In the genomic region with DNA sequence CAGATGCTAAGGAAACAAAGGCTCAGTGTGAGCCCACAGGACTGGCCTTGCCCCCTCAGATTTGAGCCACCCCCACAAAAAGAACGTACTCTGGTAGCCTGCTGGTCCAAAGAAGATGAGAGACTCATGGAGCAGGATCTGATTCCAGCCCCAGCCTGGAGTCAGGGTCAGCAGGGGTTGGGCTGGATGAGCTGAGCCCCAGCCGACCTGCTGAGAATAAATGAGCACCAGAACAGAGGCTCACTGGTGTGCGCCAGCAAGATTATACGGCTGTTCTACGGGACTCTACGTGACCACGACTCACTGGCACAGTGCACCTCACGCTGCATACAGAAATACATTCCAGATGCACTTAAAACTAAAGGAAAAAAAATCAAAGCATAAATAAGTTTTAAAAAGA, we compare ENCODE assay signal across 7 cellular contexts.
"Had no signal": no experiment of that assay in that cellular context is flagged by ENCODE, and none has a peak within 500 bp of the region (broad histone marks: within the 10 kb centered on the region; RNA-seq: fewer than 3 reads in every experiment).

No MANE protein-coding gene starts in this region.

- ATAC-seq: HCT116, K562 had no signal

- H2AFZ ChIP-seq: GM23248 had no signal

- H3K4me3 ChIP-seq: GM23248, HAP-1, K562 had no signal

- H3K27ac ChIP-seq: GM23248 had no signal

- DNase-seq: GM23248, GOT3, H7, IMR-90 had no signal

- H3K9ac ChIP-seq: GM23248 had no signal

- H3K4me1 ChIP-seq: HAP-1 had no signal

- H3K36me3 ChIP-seq: HAP-1 had no signal

- H3K9me3 ChIP-seq: HAP-1 had no signal
